28 cellular contexts compared by ENCODE assay signal in genomic region chr6:137850137-137850714, GRCh38. TPM values are rescaled to one million over a fixed set of nuclear protein-coding genes. Genes with fewer than 3 reads are reported as not detected.
A peak's percentile ranks its signal among the peaks of the same experiment; 100 is the strongest.
DNase-seq lines count a peak whose midpoint lies in the region; ATAC-seq and TF ChIP-seq lines count a peak whose summit lies in the region.
"Had no signal": no experiment of that assay in that cellular context is flagged by ENCODE, and none has a peak within 500 bp of the region (broad histone marks: within the 10 kb centered on the region; RNA-seq: fewer than 3 reads in every experiment).

No MANE protein-coding gene starts in this region.

- intact Hi-C loops in esophagus muscularis mucosa (cut with DNase I) (no loop called here), left cardiac atrium (cut with DNase I) (no loop called here)

- H3K36me3 ChIP-seq in RWPE2 (ENCODE audit: low read depth) = no peaks in the 10 kb centered on the region
- no peaks in the 10 kb centered on the region for H3K36me3 ChIP-seq in esophagus muscularis mucosa
- H3K36me3 ChIP-seq: gastrocnemius medialis, neutrophil, prostate gland, stomach had no signal

- no peaks in the 10 kb centered on the region for H3K9me3 Mint-ChIP-seq in activated T-cell treated with anti-CD3 and anti-CD28 coated beads, Interleukin-2, amount 50 U/mL, for 72 hours
- no peaks in the 10 kb centered on the region for H3K9me3 Mint-ChIP-seq in stimulated activated effector memory CD8-positive, alpha-beta T cell treated with anti-CD3 and anti-CD28 coated beads, Interleukin-12 subunit alpha, Interleukin-12 subunit beta, amount 100 ng/mL, for 72 hours
- H3K9me3 Mint-ChIP-seq: activated naive CD8-positive, alpha-beta T cell treated with anti-CD3 and anti-CD28 coated beads, Interleukin-2, amount 10 ng/mL, durations not matched to agents 7 days and 5 days; central memory CD8-positive, alpha-beta T cell; memory B cell had no signal

- ATAC-seq in activated T-cell treated with anti-CD3 and anti-CD28 coated beads, Interleukin-2, amount 50 U/mL, for 72 hours (replicated peaks in 1 of 2) = no peak
- ATAC-seq in RWPE2 (ENCODE audit: low read depth) (no peak), left cardiac atrium (no peak)
- no peak for ATAC-seq in stimulated activated effector memory CD8-positive, alpha-beta T cell treated with anti-CD3 and anti-CD28 coated beads, Interleukin-12 subunit alpha, Interleukin-12 subunit beta, amount 100 ng/mL, for 72 hours
- ATAC-seq: A549, gastrocnemius medialis, left colon, SK-N-SH treated with all-trans-retinoic acid at 6 μM for 48 hours had no signal

- no peak for TF ChIP-seq EP300 in esophagus muscularis mucosa (IDR thresholded peaks at IDR 0.05)

- TF ChIP-seq CTCF in RWPE2 (IDR thresholded peaks at IDR 0.05; ENCODE audit: poor library complexity, severe bottlenecking) (no peak), esophagus muscularis mucosa (IDR thresholded peaks at IDR 0.05) (no peak)

- DNase-seq in activated T-cell treated with anti-CD3 and anti-CD28 coated beads, Interleukin-2, amount 50 U/mL, for 72 hours = no peak
- DNase-seq in activated T-cell treated with anti-CD3 and anti-CD28 coated beads for 4 hours = no peak
- DNase-seq in RWPE2 (ENCODE audit: low spot score) = no peak
- DNase-seq in esophagus muscularis mucosa (ENCODE audit: extremely low spot score) = no peak
- DNase-seq in stimulated activated effector memory CD8-positive, alpha-beta T cell treated with anti-CD3 and anti-CD28 coated beads, Interleukin-12 subunit alpha, Interleukin-12 subunit beta, amount 100 ng/mL, for 72 hours (ENCODE audit: low spot score in 2 of 2) = no peak
- DNase-seq in left cardiac atrium = no peak
- no peak for DNase-seq in OCI-M1 (lab: John Stamatoyannopoulos, UW)
- DNase-seq in AML-193 (lab: John Stamatoyannopoulos, UW) = no peak
- DNase-seq: activated CD4-positive, alpha-beta T cell treated with anti-CD3 and anti-CD28 coated beads for 1 hour; activated CD8-positive, alpha-beta memory T cell treated with anti-CD3 and anti-CD28 coated beads, Interleukin-2, amount 10 ng/mL, durations not matched to agents 7 days and 5 days; activated naive CD8-positive, alpha-beta T cell treated with anti-CD3 and anti-CD28 coated beads, Interleukin-2, amount 10 ng/mL, durations not matched to agents 7 days and 5 days; COR-L47; dermis blood vessel endothelial cell; gastrocnemius medialis; Karpas-422; left colon; MV-4-11; NCI-H146; NCI-H2107; stomach; trophoblast cell had no signal

- no peak for TF ChIP-seq POLR2A in esophagus muscularis mucosa (IDR thresholded peaks at IDR 0.05; ENCODE audit: low read depth)

- peaks cover 36% of the 10 kb centered on the region for H3K4me1 ChIP-seq in RWPE2 (ENCODE audit: insufficient read depth, poor library complexity, severe bottlenecking)
- H3K4me1 ChIP-seq in esophagus muscularis mucosa = peaks cover 0 to 42% (median 37%) of the 10 kb centered on the region in 4 donors
- H3K4me1 ChIP-seq: prostate gland had no signal

- peak overlapping the region; percentile 13 to 71 for H3K4me3 Mint-ChIP-seq in activated T-cell treated with anti-CD3 and anti-CD28 coated beads, Interleukin-2, amount 50 U/mL, for 72 hours
- H3K4me3 Mint-ChIP-seq in stimulated activated effector memory CD8-positive, alpha-beta T cell treated with anti-CD3 and anti-CD28 coated beads, Interleukin-12 subunit alpha, Interleukin-12 subunit beta, amount 100 ng/mL, for 72 hours = no peak overlapping the region
- H3K4me3 Mint-ChIP-seq: activated CD8-positive, alpha-beta memory T cell treated with anti-CD3 and anti-CD28 coated beads, Interleukin-2, amount 10 ng/mL, durations not matched to agents 7 days and 5 days; activated naive CD8-positive, alpha-beta T cell treated with anti-CD3 and anti-CD28 coated beads, Interleukin-2, amount 10 ng/mL, durations not matched to agents 7 days and 5 days; B cell; central memory CD8-positive, alpha-beta T cell; memory B cell had no signal

- H3K9me3 ChIP-seq in RWPE2 (ENCODE audit: severe bottlenecking) (no peaks in the 10 kb centered on the region), esophagus muscularis mucosa (no peaks in the 10 kb centered on the region)
- H3K9me3 ChIP-seq: A549, gastrocnemius medialis, neutrophil, prostate gland, stomach had no signal

- peak overlapping the region; percentile 90 for H3K27ac Mint-ChIP-seq in activated T-cell treated with anti-CD3 and anti-CD28 coated beads, Interleukin-2, amount 50 U/mL, for 72 hours
- peak overlapping the region; percentile 75 for H3K27ac Mint-ChIP-seq in stimulated activated effector memory CD8-positive, alpha-beta T cell treated with anti-CD3 and anti-CD28 coated beads, Interleukin-12 subunit alpha, Interleukin-12 subunit beta, amount 100 ng/mL, for 72 hours
- H3K27ac Mint-ChIP-seq: activated CD8-positive, alpha-beta memory T cell treated with anti-CD3 and anti-CD28 coated beads, Interleukin-2, amount 10 ng/mL, durations not matched to agents 7 days and 5 days; activated naive CD8-positive, alpha-beta T cell treated with anti-CD3 and anti-CD28 coated beads, Interleukin-2, amount 10 ng/mL, durations not matched to agents 7 days and 5 days; B cell; memory B cell had no signal

- H3K27ac ChIP-seq in RWPE2 (ENCODE audit: poor library complexity, severe bottlenecking) (peak overlapping the region; percentile 9), esophagus muscularis mucosa (replicated peaks in 1 of 4) (peak overlapping the region in 3 of 4 donors; percentile 57 to 71 (median 63))
- H3K27ac ChIP-seq: A549, gastrocnemius medialis, neutrophil, prostate gland had no signal

- peaks cover 34% of the 10 kb centered on the region for H3K4me1 Mint-ChIP-seq in activated T-cell treated with anti-CD3 and anti-CD28 coated beads, Interleukin-2, amount 50 U/mL, for 72 hours (ENCODE audit: low read depth)
- peaks cover 35% of the 10 kb centered on the region for H3K4me1 Mint-ChIP-seq in stimulated activated effector memory CD8-positive, alpha-beta T cell treated with anti-CD3 and anti-CD28 coated beads, Interleukin-12 subunit alpha, Interleukin-12 subunit beta, amount 100 ng/mL, for 72 hours
- H3K4me1 Mint-ChIP-seq: B cell; central memory CD8-positive, alpha-beta T cell; memory B cell had no signal

- no peaks in the 10 kb centered on the region for H3K27me3 ChIP-seq in RWPE2 (ENCODE audit: insufficient read depth, poor library complexity, severe bottlenecking)
- H3K27me3 ChIP-seq in esophagus muscularis mucosa = no peaks in the 10 kb centered on the region
- H3K27me3 ChIP-seq: gastrocnemius medialis, neutrophil, stomach had no signal

- no peaks in the 10 kb centered on the region for H3K27me3 Mint-ChIP-seq in activated T-cell treated with anti-CD3 and anti-CD28 coated beads, Interleukin-2, amount 50 U/mL, for 72 hours (ENCODE audit: low read depth)
- H3K27me3 Mint-ChIP-seq: activated CD8-positive, alpha-beta memory T cell treated with anti-CD3 and anti-CD28 coated beads, Interleukin-2, amount 10 ng/mL, durations not matched to agents 7 days and 5 days; activated naive CD8-positive, alpha-beta T cell treated with anti-CD3 and anti-CD28 coated beads, Interleukin-2, amount 10 ng/mL, durations not matched to agents 7 days and 5 days; B cell; central memory CD8-positive, alpha-beta T cell; memory B cell had no signal

- H3K4me3 ChIP-seq in RWPE2 (ENCODE audit: severe bottlenecking) (no peak overlapping the region), esophagus muscularis mucosa (no peak overlapping the region)
- H3K4me3 ChIP-seq: A549, gastrocnemius medialis, prostate gland, stomach had no signal

- no peaks in the 10 kb centered on the region for H3K36me3 Mint-ChIP-seq in activated T-cell treated with anti-CD3 and anti-CD28 coated beads, Interleukin-2, amount 50 U/mL, for 72 hours (ENCODE audit: insufficient read depth in 2 of 2)
- H3K36me3 Mint-ChIP-seq in stimulated activated effector memory CD8-positive, alpha-beta T cell treated with anti-CD3 and anti-CD28 coated beads, Interleukin-12 subunit alpha, Interleukin-12 subunit beta, amount 100 ng/mL, for 72 hours = peaks cover 8% of the 10 kb centered on the region
- H3K36me3 Mint-ChIP-seq: activated CD8-positive, alpha-beta memory T cell treated with anti-CD3 and anti-CD28 coated beads, Interleukin-2, amount 10 ng/mL, durations not matched to agents 7 days and 5 days; activated naive CD8-positive, alpha-beta T cell treated with anti-CD3 and anti-CD28 coated beads, Interleukin-2, amount 10 ng/mL, durations not matched to agents 7 days and 5 days had no signal

- 64% methylated on average over 4 of the region's 4 CpGs for WGBS in esophagus muscularis mucosa

RNA-seq across cellular contexts. Expression of gene TNFAIP3, which starts 16.8 kb away (rescaled TPM):
- 100 to 1,000 TPM; 350 to 510 TPM for total RNA-seq in activated T-cell treated with anti-CD3 and anti-CD28 coated beads, Interleukin-2, amount 50 U/mL, for 72 hours
- total RNA-seq in esophagus muscularis mucosa (10 to 100 TPM; 21.0 to 54.3 (median 29.8) TPM), left cardiac atrium (10 to 100 TPM; 10.9 to 13.6 TPM)

Comparison
In these comparisons a context has a peak if more than half of its experiments do, and no peak if none do; other contexts are left out.
1. RNA of gene TNFAIP3, which starts 16.8 kb away (total RNA-seq): 350 to 510 TPM in activated T-cell treated with anti-CD3 and anti-CD28 coated beads, Interleukin-2, amount 50 U/mL, for 72 hours; 21.0 to 54.3 TPM in esophagus muscularis mucosa and 10.9 to 13.6 TPM in left cardiac atrium; every median in the first group is over 4 times any median in the second.